Comparison of ENCODE assay signal across 27 cellular contexts in genomic region chr22:31906569-31906968, GRCh38.
"Had no signal": no experiment of that assay in that cellular context is flagged by ENCODE, and none has a peak within 500 bp of the region (broad histone marks: within the 10 kb centered on the region; RNA-seq: fewer than 3 reads in every experiment).

No MANE protein-coding gene starts in this region.

- H3K27me3 ChIP-seq: gastrocnemius medialis, left lung, right atrium auricular region, stomach, testis, tibial artery had no signal

- H3K4me3 ChIP-seq: coronary artery, gastrocnemius medialis, left lung, prostate gland, right atrium auricular region, smooth muscle cell, stomach, testis, tibial artery had no signal

- H3K27ac Mint-ChIP-seq: nephron, type B pancreatic cell had no signal

- H3K36me3 ChIP-seq: prostate gland had no signal

- H3K4me3 Mint-ChIP-seq: effector memory CD8-positive, alpha-beta T cell; naive thymus-derived CD4-positive, alpha-beta T cell; nephron; type B pancreatic cell had no signal

- H3K4me1 Mint-ChIP-seq: naive thymus-derived CD4-positive, alpha-beta T cell had no signal

- H3K27ac ChIP-seq: coronary artery, epithelial cell of prostate, gastrocnemius medialis, left lung, prostate gland, right atrium auricular region, stomach, testis, tibial artery had no signal

- H3K9me3 ChIP-seq: gastrocnemius medialis, left lung, prostate gland, right atrium auricular region, stomach, testis, tibial artery had no signal

- H3K9me3 Mint-ChIP-seq: effector memory CD8-positive, alpha-beta T cell; naive thymus-derived CD4-positive, alpha-beta T cell; nephron; type B pancreatic cell had no signal

- ATAC-seq: effector memory CD8-positive, alpha-beta T cell; esophagus mucosa; gastrocnemius medialis; left lung; naive thymus-derived CD4-positive, alpha-beta T cell; sciatic nerve had no signal

- H3K4me1 ChIP-seq: gastrocnemius medialis, left lung, prostate gland, right atrium auricular region, testis, tibial artery had no signal

- DNase-seq: dermis blood vessel endothelial cell; effector memory CD8-positive, alpha-beta T cell; foreskin fibroblast; gastrocnemius medialis; head of caudate nucleus; mesendoderm; midbrain; naive thymus-derived CD4-positive, alpha-beta T cell; nucleus accumbens; stimulated activated CD4-positive, alpha-beta T cell treated with anti-CD3 and anti-CD28 coated beads, Interleukin-12 subunit alpha, Interleukin-12 subunit beta, amount 100 ng/mL, for 4 hours; stimulated activated CD4-positive, alpha-beta T cell treated with anti-CD3 and anti-CD28 coated beads, Interleukin-1b, Interleukin-23, amount 100 ng/mL, for 48 hours; stimulated activated CD4-positive, alpha-beta T cell treated with anti-CD3 and anti-CD28 coated beads, Interleukin-4, amount 100 ng/mL, for 1 hour; stimulated activated CD8-positive, alpha-beta memory T cell treated with anti-CD3 and anti-CD28 coated beads, Interleukin-4, amount 100 ng/mL, for 48 hours; stimulated activated naive CD4-positive, alpha-beta T cell treated with Interleukin-2 at 50 U/mL for 16 hours; stomach; testis; tibial artery had no signal

- H3K4me2 ChIP-seq: smooth muscle cell had no signal

- H3K27me3 Mint-ChIP-seq: effector memory CD8-positive, alpha-beta T cell; naive thymus-derived CD4-positive, alpha-beta T cell; type B pancreatic cell had no signal
